ENCODE assay signal across 1 cellular context in the genomic region with DNA sequence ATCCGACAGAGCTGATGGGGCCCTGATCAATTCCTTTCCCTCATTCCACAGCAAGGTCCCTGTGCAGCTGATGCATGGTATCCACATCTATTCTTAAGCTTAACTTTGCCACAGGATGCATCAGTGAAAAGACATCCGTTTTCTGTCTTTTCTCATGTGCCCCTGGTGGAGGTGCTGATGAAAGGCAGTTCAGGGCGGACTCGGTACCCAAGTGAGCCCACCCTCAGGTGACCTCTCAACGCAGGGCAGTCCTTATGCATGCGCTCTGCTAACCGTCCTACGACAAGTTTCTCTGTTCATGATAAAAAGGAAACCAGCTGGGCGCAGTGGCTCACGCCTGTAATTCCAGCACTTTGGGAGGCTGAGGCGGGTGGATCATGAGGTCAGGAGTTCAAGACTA.
TF ChIP-seq lines count a peak whose summit lies in the region.

No MANE protein-coding gene starts in this region.

TF ChIP-seq in GM23338, 12 proteins besides CTCF, POLR2A, EP300 and RAD21 (continued from another document):
- TF ChIP-seq, protein P1, sequence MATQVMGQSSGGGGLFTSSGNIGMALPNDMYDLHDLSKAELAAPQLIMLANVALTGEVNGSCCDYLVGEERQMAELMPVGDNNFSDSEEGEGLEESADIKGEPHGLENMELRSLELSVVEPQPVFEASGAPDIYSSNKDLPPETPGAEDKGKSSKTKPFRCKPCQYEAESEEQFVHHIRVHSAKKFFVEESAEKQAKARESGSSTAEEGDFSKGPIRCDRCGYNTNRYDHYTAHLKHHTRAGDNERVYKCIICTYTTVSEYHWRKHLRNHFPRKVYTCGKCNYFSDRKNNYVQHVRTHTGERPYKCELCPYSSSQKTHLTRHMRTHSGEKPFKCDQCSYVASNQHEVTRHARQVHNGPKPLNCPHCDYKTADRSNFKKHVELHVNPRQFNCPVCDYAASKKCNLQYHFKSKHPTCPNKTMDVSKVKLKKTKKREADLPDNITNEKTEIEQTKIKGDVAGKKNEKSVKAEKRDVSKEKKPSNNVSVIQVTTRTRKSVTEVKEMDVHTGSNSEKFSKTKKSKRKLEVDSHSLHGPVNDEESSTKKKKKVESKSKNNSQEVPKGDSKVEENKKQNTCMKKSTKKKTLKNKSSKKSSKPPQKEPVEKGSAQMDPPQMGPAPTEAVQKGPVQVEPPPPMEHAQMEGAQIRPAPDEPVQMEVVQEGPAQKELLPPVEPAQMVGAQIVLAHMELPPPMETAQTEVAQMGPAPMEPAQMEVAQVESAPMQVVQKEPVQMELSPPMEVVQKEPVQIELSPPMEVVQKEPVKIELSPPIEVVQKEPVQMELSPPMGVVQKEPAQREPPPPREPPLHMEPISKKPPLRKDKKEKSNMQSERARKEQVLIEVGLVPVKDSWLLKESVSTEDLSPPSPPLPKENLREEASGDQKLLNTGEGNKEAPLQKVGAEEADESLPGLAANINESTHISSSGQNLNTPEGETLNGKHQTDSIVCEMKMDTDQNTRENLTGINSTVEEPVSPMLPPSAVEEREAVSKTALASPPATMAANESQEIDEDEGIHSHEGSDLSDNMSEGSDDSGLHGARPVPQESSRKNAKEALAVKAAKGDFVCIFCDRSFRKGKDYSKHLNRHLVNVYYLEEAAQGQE (IDR thresholded peaks at IDR 0.05; ENCODE audit: unreplicated experiment) = no peak
- TF ChIP-seq ZNF331 (CRISPR knock-in tag; IDR thresholded peaks at IDR 0.05; ENCODE audit: low read depth) (no peak), EZH2 (IDR thresholded peaks at IDR 0.05; ENCODE audit: low read depth, unreplicated experiment) (no peak), ZNF114 (CRISPR knock-in tag; IDR thresholded peaks at IDR 0.05) (no peak), EZH2phosphoT487 (IDR thresholded peaks at IDR 0.05; ENCODE audit: unreplicated experiment) (no peak), JUNB (IDR thresholded peaks at IDR 0.05; ENCODE audit: unreplicated experiment) (no peak)
- TF ChIP-seq, protein P2, sequence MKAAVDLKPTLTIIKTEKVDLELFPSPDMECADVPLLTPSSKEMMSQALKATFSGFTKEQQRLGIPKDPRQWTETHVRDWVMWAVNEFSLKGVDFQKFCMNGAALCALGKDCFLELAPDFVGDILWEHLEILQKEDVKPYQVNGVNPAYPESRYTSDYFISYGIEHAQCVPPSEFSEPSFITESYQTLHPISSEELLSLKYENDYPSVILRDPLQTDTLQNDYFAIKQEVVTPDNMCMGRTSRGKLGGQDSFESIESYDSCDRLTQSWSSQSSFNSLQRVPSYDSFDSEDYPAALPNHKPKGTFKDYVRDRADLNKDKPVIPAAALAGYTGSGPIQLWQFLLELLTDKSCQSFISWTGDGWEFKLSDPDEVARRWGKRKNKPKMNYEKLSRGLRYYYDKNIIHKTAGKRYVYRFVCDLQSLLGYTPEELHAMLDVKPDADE (IDR thresholded peaks at IDR 0.05) = no peak
